8 cellular contexts compared by ENCODE assay signal in the genomic region with DNA sequence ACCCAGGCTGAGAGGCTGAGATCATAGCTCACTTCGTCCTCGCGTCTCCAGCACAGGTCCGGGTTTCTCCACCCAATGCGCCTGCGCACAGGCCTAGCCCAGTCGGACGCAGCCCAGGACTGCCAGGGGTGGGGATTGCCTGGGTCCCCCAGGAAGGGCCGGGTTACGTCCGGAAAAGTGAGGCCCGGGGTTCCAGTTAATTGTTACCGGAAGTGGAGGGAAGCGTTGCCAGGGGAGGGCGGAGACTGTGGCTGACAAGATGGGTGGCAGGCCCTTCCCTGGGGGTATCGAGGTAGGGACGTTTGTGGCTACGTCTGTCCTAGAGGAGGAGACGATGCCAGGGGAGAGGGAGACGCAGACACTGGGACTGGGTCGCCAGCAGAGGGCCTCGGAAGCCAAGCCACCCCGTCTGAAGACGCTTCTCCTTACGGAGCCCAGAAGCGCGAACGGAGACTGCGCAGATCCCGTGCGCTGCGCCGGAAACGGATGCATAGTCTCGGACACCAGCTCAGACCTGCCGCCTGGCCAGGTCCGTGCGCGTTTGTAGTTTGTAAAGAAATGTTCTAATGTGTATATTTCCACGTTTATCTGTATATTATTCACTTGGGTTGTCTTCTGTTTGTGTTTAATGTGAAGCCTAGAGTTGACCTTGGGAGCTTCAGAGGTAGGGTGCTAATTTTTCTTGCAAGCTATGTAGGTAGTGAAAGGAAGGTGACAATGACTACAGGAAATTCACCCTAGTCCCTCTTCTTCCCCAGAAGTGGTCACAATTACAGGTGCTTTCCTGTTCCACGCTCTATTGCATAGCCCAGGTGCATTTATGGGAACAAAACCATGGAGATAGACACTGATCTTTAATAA. TPM values are rescaled to one million over a fixed set of nuclear protein-coding genes. Genes with fewer than 3 reads are reported as not detected.
A peak's percentile ranks its signal among the peaks of the same experiment; 100 is the strongest.
DNase-seq lines count a peak whose midpoint lies in the region; ATAC-seq and TF ChIP-seq lines count a peak whose summit lies in the region.

No MANE protein-coding gene starts in this region.

- intact Hi-C loops in Calu3 (cut with micrococcal nuclease; ENCODE audit: unreplicated experiment) = no loop called here

- CTCF ChIA-PET in Calu3 (lab: Charles Lee) = interaction anchor here (0.5 to 1.3 kb wide), 3 partner anchors 45 to 1250 kb away, joined by 3 read pairs; no protein-coding TSS in a partner anchor

- DNase-seq in Calu3 = peak; percentile 86
- DNase-seq in activated T-cell treated with anti-CD3 and anti-CD28 coated beads for 24 hours (ENCODE audit: low read depth) = peak; percentile 87
- no peak for DNase-seq in epithelial cell of proximal tubule (ENCODE audit: low read depth)
- peak; percentile 58 to 73 for DNase-seq in stimulated activated CD8-positive, alpha-beta memory T cell treated with anti-CD3 and anti-CD28 coated beads, Interleukin-4, amount 100 ng/mL, for 4 hours (ENCODE audit: low read depth in 2 of 2, low spot score in 1 of 2)

- H3K4me1 Mint-ChIP-seq in Calu3 (ENCODE audit: low read depth, unreplicated experiment) = peaks cover 14% of the 10 kb centered on the region

- H3K9me3 ChIP-seq in HUES6 (ENCODE audit: control insufficient read depth, insufficient read depth, low read depth, low read length) (no peaks in the 10 kb centered on the region), OCI-LY3 (ENCODE audit: insufficient read depth, low read length) (no peaks in the 10 kb centered on the region), mucosa of rectum (ENCODE audit: control insufficient read depth in 2 of 2, low read length in 2 of 2) (no peaks in the 10 kb centered on the region)

- peak; percentile 70 for ATAC-seq in GM21390 (IDR thresholded peaks at IDR 0.05; ENCODE audit: unreplicated experiment)

- peaks cover 42% of the 10 kb centered on the region for H3K36me3 Mint-ChIP-seq in Calu3 (ENCODE audit: insufficient read depth, unreplicated experiment)

- H2AFZ ChIP-seq in OCI-LY3 (ENCODE audit: low read depth, low read length) = peak overlapping the region; percentile 81

- H3K4me3 ChIP-seq in HUES6 (ENCODE audit: low read depth, low read length) (peak overlapping the region; percentile 68), OCI-LY3 (ENCODE audit: low read length) (peak overlapping the region; percentile 84), epithelial cell of proximal tubule (ENCODE audit: low read depth, low read length) (peak overlapping the region; percentile 55), mucosa of rectum (ENCODE audit: low read length in 2 of 2) (peak overlapping the region; percentile 88 to 90)

- H3K9ac ChIP-seq in HUES6 (ENCODE audit: low read length) (peak overlapping the region; percentile 63), OCI-LY3 (ENCODE audit: low read length) (peak overlapping the region; percentile 68), mucosa of rectum (ENCODE audit: low read depth in 1 of 2, low read length in 2 of 2) (peak overlapping the region; percentile 82 to 89)

- H3K9me3 Mint-ChIP-seq in Calu3 (ENCODE audit: low read depth, unreplicated experiment) = no peaks in the 10 kb centered on the region

- H3K4me3 Mint-ChIP-seq in Calu3 (ENCODE audit: low read depth, unreplicated experiment) = peak overlapping the region; percentile 82

- TF ChIP-seq CTCF in Calu3 (IDR thresholded peaks at IDR 0.05; ENCODE audit: unreplicated experiment) (no peak), OCI-LY3 (IDR thresholded peaks at IDR 0.05; ENCODE audit: low read depth, low read length) (peak; percentile 33), epithelial cell of proximal tubule (conservative IDR thresholded peaks at IDR 0.05; ENCODE audit: low read depth, low read length) (peak; percentile 63)

- H3K27ac Mint-ChIP-seq in Calu3 (ENCODE audit: unreplicated experiment) = peak overlapping the region; percentile 68

- no peaks in the 10 kb centered on the region for H3K27me3 Mint-ChIP-seq in Calu3 (ENCODE audit: unreplicated experiment)

- H3K27ac ChIP-seq in HUES6 (ENCODE audit: low read depth, low read length) (peak overlapping the region; percentile 65), OCI-LY3 (ENCODE audit: low read length) (peak overlapping the region; percentile 83), mucosa of rectum (ENCODE audit: low read depth in 2 of 2, low read length in 2 of 2) (peak overlapping the region; percentile 95 to 97)

- H3K27me3 ChIP-seq in HUES6 (ENCODE audit: control insufficient read depth, insufficient read depth, low read length) (no peaks in the 10 kb centered on the region), OCI-LY3 (ENCODE audit: low read depth, low read length) (no peaks in the 10 kb centered on the region), mucosa of rectum (ENCODE audit: control insufficient read depth in 2 of 2, insufficient read depth in 2 of 2, low read length in 2 of 2) (no peaks in the 10 kb centered on the region)

- H3K4me2 ChIP-seq in OCI-LY3 (ENCODE audit: low read length) = peak overlapping the region; percentile 75

- H3K36me3 ChIP-seq in HUES6 (ENCODE audit: control insufficient read depth, insufficient read depth, low read length) = peaks cover 33% of the 10 kb centered on the region
- H3K36me3 ChIP-seq in OCI-LY3 (replicated peaks; ENCODE audit: low read depth, low read length) = peaks cover 24% of the 10 kb centered on the region
- H3K36me3 ChIP-seq in mucosa of rectum (ENCODE audit: control insufficient read depth in 2 of 2, insufficient read depth in 2 of 2, low read length in 2 of 2) = peaks cover 31 to 32% of the 10 kb centered on the region in 2 donors

- peaks cover 12% of the 10 kb centered on the region for H3K79me2 ChIP-seq in OCI-LY3 (ENCODE audit: low read length)

- TSS peak; percentile 40 for BruUV-seq in Calu3 (replicated peaks; lab: Mats Ljungman, UMichigan)

- H4K20me1 ChIP-seq in OCI-LY3 (ENCODE audit: insufficient read depth, low read length) = 0 out of 2 replicates have a peak, but pooled peaks cover 3% of the 10 kb centered on the region

- no peaks in the 10 kb centered on the region for H3K4me1 ChIP-seq in HUES6 (ENCODE audit: control insufficient read depth, insufficient read depth, low read length)
- H3K4me1 ChIP-seq in OCI-LY3 (ENCODE audit: low read length) = peaks cover 13% of the 10 kb centered on the region; the same call in 1 of the 2 replicates
- H3K4me1 ChIP-seq in mucosa of rectum (ENCODE audit: control insufficient read depth in 2 of 2, insufficient read depth in 2 of 2, low read length in 2 of 2) = peaks cover 29 to 33% of the 10 kb centered on the region in 2 donors

RNA-seq across cellular contexts. Expression of gene RSRP1, which starts 7.3 kb away (rescaled TPM):
- total RNA-seq in Calu3 (2022) = 56.9 and 60.4 TPM in 2 replicates
- total RNA-seq in epithelial cell of proximal tubule = 32.4 and 52.5 TPM in 2 replicates

RNA-seq across cellular contexts. Expression of gene SYF2, which starts 7.6 kb away (rescaled TPM):
- total RNA-seq in Calu3 (2022) (24.3 and 28.2 TPM in 2 replicates), epithelial cell of proximal tubule (32.3 and 48.4 TPM in 2 replicates)

RNA-seq across cellular contexts. Expression of gene RHD, which starts 32.4 kb away (rescaled TPM):
- total RNA-seq in Calu3 (2022) (not detected in 2 replicates), epithelial cell of proximal tubule (not detected in 2 replicates)
